ENCODE assay signal across 15 cellular contexts in the genomic region with DNA sequence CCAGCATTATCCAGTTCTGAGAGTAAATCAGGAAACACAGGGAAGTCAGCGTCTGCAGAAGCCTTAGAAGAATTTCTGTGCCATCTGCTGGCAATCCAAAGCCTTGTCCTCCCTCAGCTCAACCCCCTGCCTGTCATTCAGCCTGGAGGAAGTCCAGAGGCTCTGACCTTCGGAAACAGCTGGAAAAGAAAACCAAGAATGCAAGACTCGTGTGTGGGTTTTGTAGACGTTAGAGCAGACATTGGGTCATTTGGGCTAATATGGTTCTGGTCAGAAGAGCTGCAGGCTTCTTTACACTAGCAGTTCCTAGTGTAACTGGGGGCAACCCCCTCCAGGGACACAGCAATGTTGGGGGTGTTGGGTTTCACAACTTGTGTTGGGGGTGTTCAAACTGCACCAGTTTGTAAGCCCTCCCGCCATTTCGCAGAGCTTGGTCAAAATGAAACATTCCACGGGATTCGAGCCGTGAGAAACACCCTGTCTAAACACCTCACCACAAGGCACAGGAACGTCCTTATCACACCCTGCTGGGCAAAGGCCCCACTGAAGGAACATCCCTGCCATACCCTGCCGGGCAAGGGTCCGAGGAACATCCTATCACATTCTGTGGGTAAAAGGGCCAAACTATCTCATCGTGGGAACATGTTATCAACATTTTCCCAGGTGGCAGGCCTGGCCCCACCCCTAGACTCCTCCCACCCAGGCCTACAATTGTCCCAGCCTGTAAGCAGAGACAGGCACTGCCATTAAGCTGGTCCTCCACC.
A peak's percentile ranks its signal among the peaks of the same experiment; 100 is the strongest.
DNase-seq lines count a peak whose midpoint lies in the region; ATAC-seq and FAIRE-seq lines count a peak whose summit lies in the region.
"Had no signal": no experiment of that assay in that cellular context is flagged by ENCODE, and none has a peak within 500 bp of the region (broad histone marks: within the 10 kb centered on the region; RNA-seq: fewer than 3 reads in every experiment).

No MANE protein-coding gene starts in this region.

- no peak for ATAC-seq in GM21529 (IDR thresholded peaks at IDR 0.05; ENCODE audit: unreplicated experiment)

- no peak for FAIRE-seq in urothelium cell line (lab: Jason Lieb, UNC)

- DNase-seq in DMS 273 (lab: John Stamatoyannopoulos, UW; ENCODE audit: unreplicated experiment) (peak; percentile 34), DMS 273 treated with DMSO at 0.1 percent for 48 hours (lab: John Stamatoyannopoulos, UW) (no peak), brain pericyte (ENCODE audit: low read depth, low spot score) (peak; percentile 71), hepatic stellate cell (ENCODE audit: low spot score) (peak; percentile 72), smooth muscle cell of the brain vasculature (ENCODE audit: low read depth, low spot score) (peak; percentile 89), LoVo (ENCODE audit: low spot score) (no peak), urothelium cell line (ENCODE audit: low spot score) (no peak)
- DNase-seq: activated CD4-positive, alpha-beta T cell treated with anti-CD3 and anti-CD28 coated beads, Interleukin-2, amount 50 U/mL, for 4 hours; activated gamma-delta T cell; cerebellar nuclear complex; immature natural killer cell; Kasumi-1; naive B cell; NCI-H2081 had no signal

Comparison
In these comparisons a context has a peak if more than half of its experiments do, and no peak if none do; other contexts are left out.
1. DNase-seq: peak in DMS 273 (single experiment), brain pericyte (single experiment), hepatic stellate cell (single experiment) and smooth muscle cell of the brain vasculature (single experiment); none in DMS 273 treated with DMSO at 0.1 percent for 48 hours (single experiment), LoVo (single experiment) and urothelium cell line (single experiment).